In genomic region chr18:9827856-9828793, GRCh38 we compare ENCODE assay signal across 1 cellular context.
TF ChIP-seq lines count a peak whose summit lies in the region.

No MANE protein-coding gene starts in this region.

TF ChIP-seq in A549, 52 proteins besides CTCF, POLR2A, EP300 and RAD21 (continued from another document):
- TF ChIP-seq BCL3 (IDR thresholded peaks at IDR 0.05) (no peak), MAZ (IDR thresholded peaks at IDR 0.05; ENCODE audit: borderline replicate concordance, low read depth, low read length) (no peak), TFCP2L1 (CRISPR knock-in tag; IDR thresholded peaks at IDR 0.05) (0 out of 2 replicates have a peak, but pooled peaks have one; percentile 24), EHF (CRISPR knock-in tag; IDR thresholded peaks at IDR 0.05) (peak; percentile 84), ZC3H11A (IDR thresholded peaks at IDR 0.05) (no peak), CHD2 (IDR thresholded peaks at IDR 0.05; ENCODE audit: low read length, partially characterized antibody) (no peak), BHLHE40 (IDR thresholded peaks at IDR 0.05; ENCODE audit: low read depth, low read length) (no peak), REST (IDR thresholded peaks at IDR 0.05) (no peak), CHD4 (IDR thresholded peaks at IDR 0.05; ENCODE audit: borderline replicate concordance) (no peak), NFE2L2 (conservative IDR thresholded peaks at IDR 0.05; ENCODE audit: low read length) (no peak), HES2 (IDR thresholded peaks at IDR 0.05) (no peak), POLR2AphosphoS2 (conservative IDR thresholded peaks at IDR 0.05; ENCODE audit: low read length) (no peak), FOXS1 (CRISPR knock-in tag; IDR thresholded peaks at IDR 0.05) (0 out of 2 replicates have a peak, but pooled peaks have one; percentile 39), RARB (CRISPR knock-in tag; IDR thresholded peaks at IDR 0.05) (no peak), HOXB5 (CRISPR knock-in tag; IDR thresholded peaks at IDR 0.05) (peak; percentile 80; the same call in 1 of the 2 replicates), SMC3 (IDR thresholded peaks at IDR 0.05) (0 out of 3 replicates have a peak, but pooled peaks have one; percentile 29), ESRRA (IDR thresholded peaks at IDR 0.05; ENCODE audit: borderline replicate concordance, low read length) (no peak), ZSCAN20 (CRISPR knock-in tag; IDR thresholded peaks at IDR 0.05) (peak; percentile 55; the same call in 1 of the 2 replicates), EHMT2 (IDR thresholded peaks at IDR 0.05; ENCODE audit: low read depth) (no peak), FOSB (CRISPR knock-in tag; IDR thresholded peaks at IDR 0.05) (no peak), HMGXB4 (CRISPR knock-in tag; IDR thresholded peaks at IDR 0.05; ENCODE audit: borderline replicate concordance) (no peak), ZNF302 (CRISPR knock-in tag; IDR thresholded peaks at IDR 0.05) (no peak), NPAS2 (CRISPR knock-in tag; IDR thresholded peaks at IDR 0.05; ENCODE audit: borderline replicate concordance) (peak; percentile 63; the same call in 1 of the 2 replicates), TP53 (CRISPR knock-in tag; IDR thresholded peaks at IDR 0.05) (no peak), HDAC2 (IDR thresholded peaks at IDR 0.05) (no peak)
